In genomic region chr7:100553032-100553431, GRCh38 we compare ENCODE assay signal across 1 cellular context.
TF ChIP-seq lines count a peak whose summit lies in the region.

No MANE protein-coding gene starts in this region.

TF ChIP-seq in HepG2, 621 proteins besides CTCF, POLR2A, EP300 and RAD21:
- TF ChIP-seq AGO2 (optimal IDR thresholded peaks at IDR 0.05; ENCODE audit: low read depth, low read length) = peak; percentile 64
- no peak for TF ChIP-seq ONECUT2 (CRISPR knock-in tag; IDR thresholded peaks at IDR 0.05)
- TF ChIP-seq HHEX (CRISPR knock-in tag; IDR thresholded peaks at IDR 0.05) = no peak
- no peak for TF ChIP-seq ZNF224 (CRISPR knock-in tag; IDR thresholded peaks at IDR 0.05)
- no peak for TF ChIP-seq ZNF207 (IDR thresholded peaks at IDR 0.05; ENCODE audit: borderline replicate concordance)
- TF ChIP-seq ZFP90 (CRISPR knock-in tag; IDR thresholded peaks at IDR 0.05; ENCODE audit: borderline replicate concordance) = no peak
- TF ChIP-seq ZNF138 (CRISPR knock-in tag; IDR thresholded peaks at IDR 0.05; ENCODE audit: low read depth) = no peak
- TF ChIP-seq HMGXB4 (CRISPR knock-in tag; IDR thresholded peaks at IDR 0.05; ENCODE audit: borderline replicate concordance in 1 of 2, low read depth in 1 of 2) = no peak
- no peak for TF ChIP-seq ZFP1 (CRISPR knock-in tag; IDR thresholded peaks at IDR 0.05)
- TF ChIP-seq HMGXB3 (CRISPR knock-in tag; IDR thresholded peaks at IDR 0.05; ENCODE audit: borderline replicate concordance) = no peak
- no peak for TF ChIP-seq ZNF136 (CRISPR knock-in tag; IDR thresholded peaks at IDR 0.05; ENCODE audit: low read depth)
- no peak for TF ChIP-seq ZSCAN30 (CRISPR knock-in tag; IDR thresholded peaks at IDR 0.05)
- peak; percentile 57 for TF ChIP-seq RBFOX2 (IDR thresholded peaks at IDR 0.05; ENCODE audit: low read depth, low read length)
